In genomic region chr9:86354048-86354881, GRCh38 we compare ENCODE assay signal across 8 cellular contexts. TPM values are rescaled to one million over a fixed set of nuclear protein-coding genes. Genes with fewer than 3 reads are reported as not detected.
DNase-seq lines count a peak whose midpoint lies in the region; ATAC-seq and TF ChIP-seq lines count a peak whose summit lies in the region.

TSS of gene TUT7 (minus strand) at chr9:86354410. CDS start at chr9:86353199, 1,211 bp downstream.

- peak within 1 kb of the TSS; percentile 97 to 99 (median 98) for H3K4me3 Mint-ChIP-seq in CD4-positive, CD25-positive, alpha-beta regulatory T cell
- peak within 1 kb of the TSS; percentile 98 for H3K4me3 Mint-ChIP-seq in activated CD4-positive, alpha-beta memory T cell treated with anti-CD3 and anti-CD28 coated beads for 36 hours

- H3K36me3 Mint-ChIP-seq in CD4-positive, CD25-positive, alpha-beta regulatory T cell, result peaks cover 6% of the 10 kb centered on the region
- H3K36me3 Mint-ChIP-seq in activated CD4-positive, alpha-beta memory T cell treated with anti-CD3 and anti-CD28 coated beads for 36 hours, result peaks cover 24% of the 10 kb centered on the region

- peak within 1 kb of the TSS; percentile 82 for H3K27ac ChIP-seq in CD4-positive, CD25-positive, alpha-beta regulatory T cell (ENCODE audit: insufficient read depth, low read length, poor library complexity, severe bottlenecking)
- H3K27ac ChIP-seq in dorsolateral prefrontal cortex (peak within 1 kb of the TSS; percentile 55 to 98 (median 92)), right lobe of liver (peak within 1 kb of the TSS; percentile 97 to 98 (median 97))

- H3K4me1 Mint-ChIP-seq in CD4-positive, CD25-positive, alpha-beta regulatory T cell, result peaks cover 20 to 55% (median 39%) of the 10 kb centered on the region in 4 donors
- peaks cover 34% of the 10 kb centered on the region for H3K4me1 Mint-ChIP-seq in activated CD4-positive, alpha-beta memory T cell treated with anti-CD3 and anti-CD28 coated beads for 36 hours (ENCODE audit: low read depth)

- CTCF ChIA-PET in activated CD4-positive, alpha-beta memory T cell treated with anti-CD3 and anti-CD28 coated beads for 36 hours (lab: Charles Lee), result no interaction called here

- peak; percentile 96 for TF ChIP-seq POLR2A in right lobe of liver (IDR thresholded peaks at IDR 0.05)

- DNase-seq in CD4-positive, CD25-positive, alpha-beta regulatory T cell, result peak; percentile 91 to 96 (median 93)
- peak; percentile 78 for DNase-seq in NCI-H82 treated with DMSO at 0.1 percent for 48 hours (lab: John Stamatoyannopoulos, UW; ENCODE audit: unreplicated experiment)
- DNase-seq in activated CD4-positive, alpha-beta memory T cell treated with anti-CD3 and anti-CD28 coated beads for 36 hours, result peak; percentile 97
- DNase-seq in dorsolateral prefrontal cortex, result peak; percentile 89 to 98 (median 94)
- DNase-seq in right lobe of liver, result peak; percentile 98
- peak; percentile 95 for DNase-seq in stimulated activated CD4-positive, alpha-beta T cell treated with anti-CD3 and anti-CD28 coated beads, Interleukin-4, amount 100 ng/mL, for 24 hours

- no peaks in the 10 kb centered on the region for H3K9me3 Mint-ChIP-seq in CD4-positive, CD25-positive, alpha-beta regulatory T cell
- H3K9me3 Mint-ChIP-seq in activated CD4-positive, alpha-beta memory T cell treated with anti-CD3 and anti-CD28 coated beads for 36 hours, result no peaks in the 10 kb centered on the region

- peak in 23 of 56 donors; percentile 9 to 51 (median 23) for TF ChIP-seq CTCF in dorsolateral prefrontal cortex (IDR thresholded peaks at IDR 0.05 in 54 of 56, conservative IDR thresholded peaks at IDR 0.05 in 2 of 56; ENCODE audit: low read depth in 1 of 56, partially characterized antibody in 56 of 56)
- no peak for TF ChIP-seq CTCF in right lobe of liver (IDR thresholded peaks at IDR 0.05)

- H3K27ac Mint-ChIP-seq in CD4-positive, CD25-positive, alpha-beta regulatory T cell, result peak within 1 kb of the TSS; percentile 91 to 97 (median 97)
- H3K27ac Mint-ChIP-seq in activated CD4-positive, alpha-beta memory T cell treated with anti-CD3 and anti-CD28 coated beads for 36 hours, result peak within 1 kb of the TSS; percentile 100

- no peaks in the 10 kb centered on the region for H3K27me3 ChIP-seq in CD4-positive, CD25-positive, alpha-beta regulatory T cell (ENCODE audit: control insufficient read depth, insufficient read depth, low read length)
- H3K27me3 ChIP-seq in dorsolateral prefrontal cortex, result no peaks in the 10 kb centered on the region
- H3K27me3 ChIP-seq in right lobe of liver, result no peaks in the 10 kb centered on the region

- intact Hi-C loops in activated CD4-positive, alpha-beta memory T cell treated with anti-CD3 and anti-CD28 coated beads for 36 hours (cut with micrococcal nuclease), result loop anchor here (1.0 to 10.0 kb wide), 5 partner anchors 52 to 1441 kb away; partner anchors contain the start of gene ISCA1
- intact Hi-C loops in dorsolateral prefrontal cortex (cut with DNase I) (loop anchor here (2.0 to 5.0 kb wide), 4 partner anchors 72 to 593 kb away; partner anchors contain the start of genes NAA35 (in 2 of the 2), GAS1 (in 1 of the 2) and ISCA1 (in 1 of the 2)), right lobe of liver (cut with DNase I) (no loop called here)

- peaks cover 48% of the 10 kb centered on the region for H3K4me1 ChIP-seq in CD4-positive, CD25-positive, alpha-beta regulatory T cell (ENCODE audit: control insufficient read depth, insufficient read depth, low read length, poor library complexity, severe bottlenecking)
- H3K4me1 ChIP-seq in right lobe of liver, result peaks cover 0 to 28% (median 4%) of the 10 kb centered on the region in 4 donors

- no peaks in the 10 kb centered on the region for H3K36me3 ChIP-seq in CD4-positive, CD25-positive, alpha-beta regulatory T cell (ENCODE audit: control insufficient read depth, insufficient read depth, low read length)
- no peaks in the 10 kb centered on the region for H3K36me3 ChIP-seq in right lobe of liver

- H3K27me3 Mint-ChIP-seq in CD4-positive, CD25-positive, alpha-beta regulatory T cell, result peaks cover 16% of the 10 kb centered on the region
- H3K27me3 Mint-ChIP-seq in activated CD4-positive, alpha-beta memory T cell treated with anti-CD3 and anti-CD28 coated beads for 36 hours, result no peaks in the 10 kb centered on the region

- POLR2A ChIA-PET in activated CD4-positive, alpha-beta memory T cell treated with anti-CD3 and anti-CD28 coated beads for 36 hours (lab: Charles Lee), result interaction anchor here (1.1 to 1.2 kb wide), 2 partner anchors 51 to 72 kb away, joined by 3 to 4 read pairs; partner anchors contain the start of gene ISCA1

- peak within 1 kb of the TSS; percentile 99 for H3K4me3 ChIP-seq in CD4-positive, CD25-positive, alpha-beta regulatory T cell (ENCODE audit: low read depth, low read length)
- H3K4me3 ChIP-seq in dorsolateral prefrontal cortex, result peak within 1 kb of the TSS; percentile 71 to 100 (median 93)
- H3K4me3 ChIP-seq in right lobe of liver, result peak within 1 kb of the TSS; percentile 90 to 99 (median 95)

- no peaks in the 10 kb centered on the region for H3K9me3 ChIP-seq in CD4-positive, CD25-positive, alpha-beta regulatory T cell (ENCODE audit: control insufficient read depth in 2 of 2, low read length in 2 of 2)
- no peaks in the 10 kb centered on the region for H3K9me3 ChIP-seq in right lobe of liver

- peak; percentile 97 for ATAC-seq in CD4-positive, CD25-positive, alpha-beta regulatory T cell (ENCODE audit: low read depth in 2 of 2)
- ATAC-seq in GM19438 (IDR thresholded peaks at IDR 0.05; ENCODE audit: low read depth, unreplicated experiment), result peak; percentile 73
- peak; percentile 84 for ATAC-seq in HG03571 (IDR thresholded peaks at IDR 0.05; ENCODE audit: unreplicated experiment)
- ATAC-seq in right lobe of liver, result peak; percentile 86 to 98 (median 94)

- 0% methylated on average over 4 of the region's 85 CpGs for WGBS in right lobe of liver (ENCODE audit: insufficient coverage, low coverage, low lambda C conversion rate, missing lambda C conversion rate)

RNA-seq across cellular contexts. Expression of gene TUT7, which starts in this region (rescaled TPM):
- total RNA-seq in CD4-positive, CD25-positive, alpha-beta regulatory T cell, result 75.4 TPM
- 10 to 100 TPM; 17.3 to 26.8 (median 21.4) TPM for polyA plus RNA-seq in CD4-positive, CD25-positive, alpha-beta regulatory T cell
- total RNA-seq in activated CD4-positive, alpha-beta memory T cell treated with anti-CD3 and anti-CD28 coated beads for 36 hours, result 10 to 100 TPM; 50.7 to 56.8 TPM
- total RNA-seq in dorsolateral prefrontal cortex (10 to 100 TPM; 16.3 to 37.4 (median 25.7) TPM), right lobe of liver (10 to 100 TPM; 22.5 to 46.7 (median 31.6) TPM)

Comparison
In these comparisons a context has a peak if more than half of its experiments do, and no peak if none do; other contexts are left out.
1. Peak in every context shown above with its lines: DNase-seq, ATAC-seq, H3K4me3 ChIP-seq and H3K27ac ChIP-seq.
2. intact Hi-C loops: an anchor here in activated CD4-positive, alpha-beta memory T cell treated with anti-CD3 and anti-CD28 coated beads for 36 hours (1.0 to 10.0 kb wide) and dorsolateral prefrontal cortex (2.0 to 5.0 kb wide); none called in right lobe of liver.